21 cellular contexts compared by ENCODE assay signal in the genomic region with DNA sequence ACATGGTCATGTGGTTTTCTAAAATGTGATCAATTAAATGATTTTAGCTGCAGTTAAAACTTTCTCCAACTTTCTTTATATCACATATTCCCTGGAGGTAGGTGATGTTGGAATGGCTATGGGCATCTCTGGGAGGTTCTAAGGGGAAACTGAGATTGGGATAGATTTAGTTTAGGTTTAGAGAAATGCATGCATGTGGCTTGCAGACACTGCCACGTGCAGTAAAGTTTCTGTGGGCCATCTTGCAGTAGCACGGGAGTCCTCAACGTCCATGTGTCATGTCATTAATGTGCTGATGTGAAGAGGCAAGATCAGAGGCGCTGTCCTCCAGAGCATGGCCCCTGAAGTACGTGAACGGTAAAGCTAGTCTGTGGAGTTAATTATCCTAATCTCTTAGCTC.
A peak's percentile ranks its signal among the peaks of the same experiment; 100 is the strongest.
DNase-seq lines count a peak whose midpoint lies in the region; ATAC-seq and TF ChIP-seq lines count a peak whose summit lies in the region.
"Had no signal": no experiment of that assay in that cellular context is flagged by ENCODE, and none has a peak within 500 bp of the region (broad histone marks: within the 10 kb centered on the region; RNA-seq: fewer than 3 reads in every experiment).

No MANE protein-coding gene starts in this region.

- H3K9me3 ChIP-seq in SK-N-SH (no peaks in the 10 kb centered on the region), RWPE2 (ENCODE audit: severe bottlenecking) (no peaks in the 10 kb centered on the region), osteoblast (ENCODE audit: low read depth, low read length) (no peaks in the 10 kb centered on the region), PC-3 (ENCODE audit: low read length) (no peaks in the 10 kb centered on the region)

- intact Hi-C loops in PC-3 (cut with micrococcal nuclease): no loop called here

- CTCF ChIA-PET in SK-N-SH (lab: Yijun Ruan, JAX): interaction anchor here (1.6 kb wide), 1 partner anchor 20 kb away, joined by 3 read pairs; no protein-coding TSS in a partner anchor
- CTCF ChIA-PET in PC-3 (lab: Charles Lee): no interaction called here

- peaks cover 9% of the 10 kb centered on the region for H3F3A ChIP-seq in SK-N-SH (replicated peaks; ENCODE audit: insufficient read depth)
- no peaks in the 10 kb centered on the region for H3F3A ChIP-seq in PC-3 (ENCODE audit: low read length, unreplicated experiment)

- DNase-seq in SK-N-SH (no peak), RWPE2 (ENCODE audit: low spot score) (no peak), epithelial cell of prostate (ENCODE audit: low read depth, low spot score) (no peak), osteoblast (ENCODE audit: insufficient read length, low spot score, missing footprints) (no peak), PC-3 (no peak), midbrain (lab: John Stamatoyannopoulos, UW) (no peak)
- DNase-seq in activated effector memory CD4-positive, alpha-beta T cell treated with anti-CD3 and anti-CD28 coated beads, Interleukin-2, amount 50 U/mL, for 16 hours: no peak
- DNase-seq: CD4-positive, alpha-beta memory T cell; DMS153; Karpas-422; MV-4-11; NCI-H1105 treated with DMSO at 0.1 percent for 48 hours; NCI-H2029 treated with DMSO at 0.1 percent for 48 hours; NCI-H524; NCI-H774; NK-92 treated with Interleukin-12 subunit alpha and Interleukin-12 subunit beta, amount 100 ng/mL, for 24 hours had no signal

- H3K79me2 ChIP-seq in SK-N-SH (ENCODE audit: insufficient read depth) (no peaks in the 10 kb centered on the region), osteoblast (ENCODE audit: insufficient read depth, low read length) (no peaks in the 10 kb centered on the region), PC-3 (ENCODE audit: low read length) (no peaks in the 10 kb centered on the region)

- POLR2A ChIA-PET in SK-N-SH (lab: Yijun Ruan, JAX) (no interaction called here), PC-3 (lab: Charles Lee; ENCODE audit: unreplicated experiment) (no interaction called here)

- BruUV-seq in PC-3 (replicated peaks; lab: Mats Ljungman, UMichigan): no TSS peak

- 46% methylated on average over 6 of the region's 6 CpGs for WGBS in SK-N-SH (ENCODE audit: low lambda C conversion rate)

- H3K27ac ChIP-seq in SK-N-SH (ENCODE audit: low read depth in 2 of 2, low read length in 1 of 2): peak overlapping the region in 1 of 2 experiments; percentile 82; a peak in 2 of 4 replicates
- peak overlapping the region; percentile 50 for H3K27ac ChIP-seq in RWPE2 (ENCODE audit: poor library complexity, severe bottlenecking)
- H3K27ac ChIP-seq in epithelial cell of prostate: peak overlapping the region; percentile 79
- H3K27ac ChIP-seq in osteoblast (ENCODE audit: low read depth, low read length): peak overlapping the region; percentile 81
- no peak overlapping the region for H3K27ac ChIP-seq in PC-3 (ENCODE audit: low read length)
- H3K27ac ChIP-seq: 22Rv1; BLaER1 treated with 17β-estradiol and CSF1 and Interleukin-3, amounts not matched to agents 10 nM and 100 nM had no signal

- H2AFZ ChIP-seq in SK-N-SH (ENCODE audit: low read depth) (peak overlapping the region; percentile 56), osteoblast (ENCODE audit: low read length) (peak overlapping the region; percentile 28), PC-3 (ENCODE audit: low read length) (no peak overlapping the region)

- no peak for TF ChIP-seq RAD21 in SK-N-SH (IDR thresholded peaks at IDR 0.05; ENCODE audit: low read length)

- H3K4me3 ChIP-seq in SK-N-SH (ENCODE audit: low read depth in 2 of 2, low read length in 1 of 2) (no peak overlapping the region), RWPE2 (ENCODE audit: severe bottlenecking) (no peak overlapping the region), osteoblast (ENCODE audit: insufficient read depth, low read length) (no peak overlapping the region), PC-3 (ENCODE audit: low read length) (no peak overlapping the region)
- H3K4me3 ChIP-seq: BLaER1 treated with 17β-estradiol and CSF1 and Interleukin-3, amounts not matched to agents 10 nM and 100 nM had no signal

- H4K20me1 ChIP-seq in SK-N-SH (ENCODE audit: insufficient read depth) (no peaks in the 10 kb centered on the region), osteoblast (ENCODE audit: insufficient read depth, low read length) (no peaks in the 10 kb centered on the region), PC-3 (ENCODE audit: low read length) (no peaks in the 10 kb centered on the region)
- H4K20me1 ChIP-seq: BLaER1 treated with 17β-estradiol and CSF1 and Interleukin-3, amounts not matched to agents 10 nM and 100 nM had no signal

- no peaks in the 10 kb centered on the region for H3K9me2 ChIP-seq in SK-N-SH
- H3K9me2 ChIP-seq in PC-3 (replicated peaks; ENCODE audit: low read length): no peaks in the 10 kb centered on the region

- no peak for TF ChIP-seq CTCF in SK-N-SH (IDR thresholded peaks at IDR 0.05)
- no peak for TF ChIP-seq CTCF in RWPE2 (IDR thresholded peaks at IDR 0.05; ENCODE audit: poor library complexity, severe bottlenecking)
- no peak for TF ChIP-seq CTCF in osteoblast (IDR thresholded peaks at IDR 0.05; ENCODE audit: extremely low read depth, low read depth, low read length)
- no peak for TF ChIP-seq CTCF in PC-3 (conservative IDR thresholded peaks at IDR 0.05; ENCODE audit: low read depth, low read length)

- H3K27me3 ChIP-seq in SK-N-SH (ENCODE audit: insufficient read depth) (no peaks in the 10 kb centered on the region), RWPE2 (ENCODE audit: insufficient read depth, poor library complexity, severe bottlenecking) (no peaks in the 10 kb centered on the region), osteoblast (ENCODE audit: insufficient read depth, low read length) (no peaks in the 10 kb centered on the region), PC-3 (ENCODE audit: low read length) (no peaks in the 10 kb centered on the region)
- H3K27me3 ChIP-seq: BLaER1 treated with 17β-estradiol and CSF1 and Interleukin-3, amounts not matched to agents 10 nM and 100 nM had no signal

- no peaks in the 10 kb centered on the region; a peak in 2 of 4 replicates for H3K4me1 ChIP-seq in SK-N-SH (ENCODE audit: control insufficient read depth in 1 of 2, insufficient read depth in 2 of 2, low read depth in 1 of 2, low read length in 1 of 2)
- H3K4me1 ChIP-seq in RWPE2 (ENCODE audit: insufficient read depth, poor library complexity, severe bottlenecking): peaks cover 9% of the 10 kb centered on the region
- H3K4me1 ChIP-seq in osteoblast (ENCODE audit: insufficient read depth, low read length): peaks cover 33% of the 10 kb centered on the region
- H3K4me1 ChIP-seq in PC-3 (ENCODE audit: insufficient read depth, low read length): peaks cover 13% of the 10 kb centered on the region

- H3K36me3 ChIP-seq in SK-N-SH (replicated peaks in 1 of 2; ENCODE audit: control insufficient read depth in 1 of 2, insufficient read depth in 2 of 2, low read length in 1 of 2) (no peaks in the 10 kb centered on the region), RWPE2 (ENCODE audit: low read depth) (no peaks in the 10 kb centered on the region), osteoblast (ENCODE audit: insufficient read depth, low read length) (no peaks in the 10 kb centered on the region), PC-3 (ENCODE audit: low read depth, low read length) (no peaks in the 10 kb centered on the region)
- H3K36me3 ChIP-seq: BLaER1 treated with 17β-estradiol and CSF1 and Interleukin-3, amounts not matched to agents 10 nM and 100 nM had no signal

- ATAC-seq in SK-N-SH treated with all-trans-retinoic acid at 6 μM for 48 hours (no peak), RWPE2 (ENCODE audit: low read depth) (no peak), PC-3 (no peak)
- ATAC-seq: HCT116, Panc1 had no signal

- H3K4me2 ChIP-seq in SK-N-SH: no peak overlapping the region
- no peak overlapping the region for H3K4me2 ChIP-seq in osteoblast (ENCODE audit: insufficient read depth, low read length)
- no peak overlapping the region for H3K4me2 ChIP-seq in PC-3 (ENCODE audit: low read length)
- H3K4me2 ChIP-seq: BLaER1 treated with 17β-estradiol and CSF1 and Interleukin-3, amounts not matched to agents 10 nM and 100 nM had no signal

- H3K9ac ChIP-seq in SK-N-SH: peak overlapping the region; percentile 51; the same call in 1 of the 2 replicates
- no peak overlapping the region for H3K9ac ChIP-seq in PC-3 (ENCODE audit: low read length)
- H3K9ac ChIP-seq: BLaER1 treated with 17β-estradiol and CSF1 and Interleukin-3, amounts not matched to agents 10 nM and 100 nM had no signal

- TF ChIP-seq EP300 in SK-N-SH (IDR thresholded peaks at IDR 0.05; ENCODE audit: borderline replicate concordance in 1 of 2, low read depth in 1 of 2, low read length in 1 of 2): no peak

TF ChIP-seq in SK-N-SH, 30 proteins besides CTCF, POLR2A, EP300 and RAD21:
- TF ChIP-seq FOSL2 (IDR thresholded peaks at IDR 0.05; ENCODE audit: borderline replicate concordance, low read depth): no peak

TF ChIP-seq in SK-N-SH treated with all-trans-retinoic acid at 6 μM for 48 hours, 23 proteins besides CTCF, POLR2A, EP300 and RAD21:
- TF ChIP-seq ZC3H10 (CRISPR knock-in tag; IDR thresholded peaks at IDR 0.05) (no peak), ZNF70 (CRISPR knock-in tag; IDR thresholded peaks at IDR 0.05) (no peak)
